Comparison of ENCODE assay signal across 11 cellular contexts in the genomic region with DNA sequence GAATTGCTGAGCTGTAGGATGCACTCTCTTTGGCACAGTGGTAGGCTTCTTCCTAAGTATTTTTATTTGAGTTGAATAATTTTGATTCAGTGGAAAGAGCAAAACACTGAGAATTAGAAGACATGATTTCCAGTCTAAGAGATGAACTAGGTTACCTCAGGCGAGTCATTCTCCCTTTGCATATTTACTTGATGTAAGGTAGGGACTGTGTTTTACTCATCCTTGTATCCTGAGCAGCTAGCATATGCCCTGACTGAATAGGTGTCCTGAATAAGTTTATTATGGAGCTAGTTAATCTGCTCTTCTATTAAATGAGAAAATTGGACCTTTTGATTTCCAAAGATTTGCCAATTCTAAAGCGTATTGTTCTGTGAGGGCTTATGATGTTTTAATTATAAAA. TPM values are rescaled to one million over a fixed set of nuclear protein-coding genes. Genes with fewer than 3 reads are reported as not detected.
DNase-seq lines count a peak whose midpoint lies in the region; ATAC-seq and TF ChIP-seq lines count a peak whose summit lies in the region.
"Had no signal": no experiment of that assay in that cellular context is flagged by ENCODE, and none has a peak within 500 bp of the region (broad histone marks: within the 10 kb centered on the region; RNA-seq: fewer than 3 reads in every experiment).

No MANE protein-coding gene starts in this region.

- peak; percentile 46 to 58 for ATAC-seq in activated T-cell treated with anti-CD3 and anti-CD28 coated beads, Interleukin-2, amount 50 U/mL, for 72 hours (replicated peaks in 1 of 2)

- peaks cover 0 to 2% of the 10 kb centered on the region in 2 donors for H3K36me3 Mint-ChIP-seq in activated T-cell treated with anti-CD3 and anti-CD28 coated beads, Interleukin-2, amount 50 U/mL, for 72 hours (ENCODE audit: insufficient read depth in 2 of 2)

- H3K27me3 ChIP-seq in suprapubic skin, result no peaks in the 10 kb centered on the region
- no peaks in the 10 kb centered on the region for H3K27me3 ChIP-seq in tibial nerve

- no peak for TF ChIP-seq POLR2A in suprapubic skin (IDR thresholded peaks at IDR 0.05)
- TF ChIP-seq POLR2A in tibial nerve (IDR thresholded peaks at IDR 0.05), result no peak

- H3K36me3 ChIP-seq in suprapubic skin (no peaks in the 10 kb centered on the region), tibial nerve (no peaks in the 10 kb centered on the region)

- TF ChIP-seq CTCF in suprapubic skin (IDR thresholded peaks at IDR 0.05) (no peak), tibial nerve (IDR thresholded peaks at IDR 0.05) (no peak)

- peaks cover 67% of the 10 kb centered on the region for H3K4me1 ChIP-seq in suprapubic skin
- H3K4me1 ChIP-seq in tibial nerve, result peaks cover 0 to 45% (median 30%) of the 10 kb centered on the region in 4 donors

- H3K9me3 Mint-ChIP-seq in activated T-cell treated with anti-CD3 and anti-CD28 coated beads, Interleukin-2, amount 50 U/mL, for 72 hours, result no peaks in the 10 kb centered on the region
- H3K9me3 Mint-ChIP-seq: T-helper 1 cell treated with Interleukin-12 subunit alpha and Interleukin-12 subunit beta and Interleukin-4 antibody, amounts not matched to agents 30 μg/mL and 1 μg/mL, for 36 hours had no signal

- no peak for TF ChIP-seq EP300 in suprapubic skin (IDR thresholded peaks at IDR 0.05)
- no peak for TF ChIP-seq EP300 in tibial nerve (IDR thresholded peaks at IDR 0.05)

- peak overlapping the region; percentile 72 to 80 for H3K4me3 Mint-ChIP-seq in activated T-cell treated with anti-CD3 and anti-CD28 coated beads, Interleukin-2, amount 50 U/mL, for 72 hours
- H3K4me3 Mint-ChIP-seq: T-helper 1 cell treated with Interleukin-12 subunit alpha and Interleukin-12 subunit beta and Interleukin-4 antibody, amounts not matched to agents 30 μg/mL and 1 μg/mL, for 36 hours had no signal

- H3K27ac Mint-ChIP-seq in activated T-cell treated with anti-CD3 and anti-CD28 coated beads, Interleukin-2, amount 50 U/mL, for 72 hours, result peak overlapping the region; percentile 91
- H3K27ac Mint-ChIP-seq: T-helper 1 cell treated with Interleukin-12 subunit alpha and Interleukin-12 subunit beta and Interleukin-4 antibody, amounts not matched to agents 30 μg/mL and 1 μg/mL, for 36 hours had no signal

- peak overlapping the region; percentile 80 for H3K27ac ChIP-seq in suprapubic skin
- H3K27ac ChIP-seq in tibial nerve, result peak overlapping the region in 2 of 4 donors; percentile 65 to 74

- H3K27me3 Mint-ChIP-seq in activated T-cell treated with anti-CD3 and anti-CD28 coated beads, Interleukin-2, amount 50 U/mL, for 72 hours (ENCODE audit: low read depth), result no peaks in the 10 kb centered on the region

- 90% methylated on average over 2 of the region's 2 CpGs for WGBS in suprapubic skin
- WGBS in tibial nerve, 2 donors, result 92 to 97% methylated on average over 2 of the region's 2 CpGs

- no peak overlapping the region for H3K4me3 ChIP-seq in suprapubic skin
- no peak overlapping the region for H3K4me3 ChIP-seq in tibial nerve

- no peak for DNase-seq in activated T-cell treated with anti-CD3 and anti-CD28 coated beads, Interleukin-2, amount 50 U/mL, for 72 hours
- DNase-seq in activated T-cell treated with anti-CD3 and anti-CD28 coated beads, Interleukin-2, amount 50 U/mL, for 1 hour, result no peak
- DNase-seq in SW480 (ENCODE audit: low spot score) (peak; percentile 34), kidney tubule cell (ENCODE audit: low spot score) (peak; percentile 76), suprapubic skin (ENCODE audit: low spot score in 2 of 2) (no peak), SKM-1 (lab: John Stamatoyannopoulos, UW; ENCODE audit: unreplicated experiment) (no peak), tibial nerve (ENCODE audit: low spot score in 2 of 2) (no peak), A172 (ENCODE audit: low spot score) (no peak)
- DNase-seq: NCI-H345, occipital lobe had no signal

- H3K9me3 ChIP-seq in suprapubic skin (no peaks in the 10 kb centered on the region), tibial nerve (no peaks in the 10 kb centered on the region)

- peaks cover 81% of the 10 kb centered on the region for H3K4me1 Mint-ChIP-seq in activated T-cell treated with anti-CD3 and anti-CD28 coated beads, Interleukin-2, amount 50 U/mL, for 72 hours (ENCODE audit: low read depth)

RNA-seq across cellular contexts. Expression of gene STIM1, which starts 50.7 kb away (rescaled TPM):
- total RNA-seq in activated T-cell treated with anti-CD3 and anti-CD28 coated beads, Interleukin-2, amount 50 U/mL, for 72 hours, result 100 to 1,000 TPM; 129 to 157 TPM
- total RNA-seq in suprapubic skin (10 to 100 TPM; 58.4 to 70.2 (median 60.9) TPM), tibial nerve (10 to 100 TPM; 51.3 to 70.1 (median 59.8) TPM)
- total RNA-seq in A172 (2014; rRNA removed; shearing (Covaris generic)), result 23.6 and 27.1 TPM in 2 replicates

Comparison
In these comparisons a context has a peak if more than half of its experiments do, and no peak if none do; other contexts are left out.
1. DNase-seq: peak in SW480 (single experiment) and kidney tubule cell (single experiment); none in activated T-cell treated with anti-CD3 and anti-CD28 coated beads, Interleukin-2, amount 50 U/mL, for 72 hours (0 of 2), activated T-cell treated with anti-CD3 and anti-CD28 coated beads, Interleukin-2, amount 50 U/mL, for 1 hour (single experiment), suprapubic skin (0 of 2), SKM-1 (single experiment), tibial nerve (0 of 2) and A172 (single experiment).